Comparison of ENCODE assay signal across 9 cellular contexts in genomic region chr10:125848371-125848770, GRCh38.
"Had no signal": no experiment of that assay in that cellular context is flagged by ENCODE, and none has a peak within 500 bp of the region (broad histone marks: within the 10 kb centered on the region; RNA-seq: fewer than 3 reads in every experiment).

No MANE protein-coding gene starts in this region.

- H3K4me1 ChIP-seq: HAP-1 had no signal

- H3K9ac ChIP-seq: GM23248 had no signal

- ATAC-seq: HCT116, K562 had no signal

- H2AFZ ChIP-seq: GM23248 had no signal

- H3K27ac ChIP-seq: GM23248, HL-60 had no signal

- H3K4me3 ChIP-seq: GM23248, HAP-1, K562 had no signal

- DNase-seq: GM23248, GOT3, H7, IMR-90, KG1 had no signal

- H3K9me3 ChIP-seq: HAP-1 had no signal
